ENCODE assay signal across 7 cellular contexts in genomic region chr22:27885977-27886842, GRCh38. TPM values are rescaled to one million over a fixed set of nuclear protein-coding genes. Genes with fewer than 3 reads are reported as not detected.
DNase-seq lines count a peak whose midpoint lies in the region; ATAC-seq and TF ChIP-seq lines count a peak whose summit lies in the region.

No MANE protein-coding gene starts in this region.

- DNase-seq in G401 (ENCODE audit: low spot score) (peak; percentile 52), WTC11 (ENCODE audit: low spot score) (peak; percentile 46), nephron progenitor cell (peak; percentile 55), uterus (peak in 1 of 2 donors; percentile 57)
- peak; percentile 35 for DNase-seq in Jurkat, Clone E6-1 (ENCODE audit: low read depth, low spot score)

- H3K4me1 Mint-ChIP-seq in WTC11 = peaks cover 55% of the 10 kb centered on the region
- peaks cover 21% of the 10 kb centered on the region for H3K4me1 Mint-ChIP-seq in nephron progenitor cell

- no peaks in the 10 kb centered on the region for H3K36me3 ChIP-seq in uterus

- peaks cover 0 to 5% of the 10 kb centered on the region in 2 donors for H3K4me1 ChIP-seq in uterus

- ATAC-seq in WTC11 (no peak), esophagus mucosa (peak; percentile 36), GM18511 (IDR thresholded peaks at IDR 0.05; ENCODE audit: unreplicated experiment) (no peak)

- H3K27ac ChIP-seq in uterus = peak overlapping the region; percentile 36 to 71

- no peaks in the 10 kb centered on the region for H3K27me3 ChIP-seq in uterus

- in situ Hi-C loops in G401 (cut with HindIII; ENCODE audit: low sequenced_read_pairs) = no loop called here

- POLR2A ChIA-PET in WTC11 (lab: Charles Lee) = no interaction called here

- no peaks in the 10 kb centered on the region for H3K27me3 Mint-ChIP-seq in WTC11 (ENCODE audit: low read depth)
- peaks cover 2% of the 10 kb centered on the region for H3K27me3 Mint-ChIP-seq in nephron progenitor cell (ENCODE audit: low read depth, poor library complexity)

- peak; percentile 82 for TF ChIP-seq CTCF in WTC11 (IDR thresholded peaks at IDR 0.05)
- peak; percentile 80 for TF ChIP-seq CTCF in nephron progenitor cell (IDR thresholded peaks at IDR 0.05)
- peak; percentile 72 to 86 (median 82) for TF ChIP-seq CTCF in uterus (IDR thresholded peaks at IDR 0.05)

- H3K36me3 Mint-ChIP-seq in WTC11 (peaks cover 33% of the 10 kb centered on the region), nephron progenitor cell (ENCODE audit: low read depth) (peaks cover 33% of the 10 kb centered on the region)

- CTCF ChIA-PET in WTC11 (lab: Charles Lee) = interaction anchor here (0.6 to 3.2 kb wide), 24 partner anchors 8 to 1111 kb away, joined by 3 to 13 read pairs (median 4); partner anchors contain the start of gene PITPNB

- TF ChIP-seq POLR2A in uterus (IDR thresholded peaks at IDR 0.05) = no peak

- intact Hi-C loops in uterus (cut with DNase I; ENCODE audit: low total_unique reads) = loop anchor here (5.0 kb wide), 1 partner anchor 121 kb away; no protein-coding TSS in a partner anchor

- H3K27ac Mint-ChIP-seq in WTC11 (peak overlapping the region; percentile 54), nephron progenitor cell (peak overlapping the region; percentile 49)

- no peak overlapping the region for H3K4me3 Mint-ChIP-seq in WTC11
- no peak overlapping the region for H3K4me3 Mint-ChIP-seq in nephron progenitor cell

- H3K9me3 Mint-ChIP-seq in WTC11 = no peaks in the 10 kb centered on the region
- no peaks in the 10 kb centered on the region for H3K9me3 Mint-ChIP-seq in nephron progenitor cell

- no peak overlapping the region for H3K4me3 ChIP-seq in Jurkat, Clone E6-1 (ENCODE audit: low read length)
- no peak overlapping the region for H3K4me3 ChIP-seq in uterus

- no peaks in the 10 kb centered on the region for H3K9me3 ChIP-seq in uterus

TF ChIP-seq in WTC11, 78 proteins besides CTCF, POLR2A, EP300 and RAD21:
- TF ChIP-seq TCF7 (CRISPR knock-in tag; IDR thresholded peaks at IDR 0.05; ENCODE audit: low read depth) (no peak), ZBTB21 (CRISPR knock-in tag; IDR thresholded peaks at IDR 0.05; ENCODE audit: borderline replicate concordance) (no peak), OVOL2 (CRISPR knock-in tag; IDR thresholded peaks at IDR 0.05; ENCODE audit: borderline replicate concordance) (no peak), ERG (CRISPR knock-in tag; IDR thresholded peaks at IDR 0.05) (no peak), ZNF396 (CRISPR knock-in tag; IDR thresholded peaks at IDR 0.05; ENCODE audit: borderline replicate concordance) (no peak), FOXK1 (CRISPR knock-in tag; IDR thresholded peaks at IDR 0.05) (no peak)
- TF ChIP-seq, protein P1, sequence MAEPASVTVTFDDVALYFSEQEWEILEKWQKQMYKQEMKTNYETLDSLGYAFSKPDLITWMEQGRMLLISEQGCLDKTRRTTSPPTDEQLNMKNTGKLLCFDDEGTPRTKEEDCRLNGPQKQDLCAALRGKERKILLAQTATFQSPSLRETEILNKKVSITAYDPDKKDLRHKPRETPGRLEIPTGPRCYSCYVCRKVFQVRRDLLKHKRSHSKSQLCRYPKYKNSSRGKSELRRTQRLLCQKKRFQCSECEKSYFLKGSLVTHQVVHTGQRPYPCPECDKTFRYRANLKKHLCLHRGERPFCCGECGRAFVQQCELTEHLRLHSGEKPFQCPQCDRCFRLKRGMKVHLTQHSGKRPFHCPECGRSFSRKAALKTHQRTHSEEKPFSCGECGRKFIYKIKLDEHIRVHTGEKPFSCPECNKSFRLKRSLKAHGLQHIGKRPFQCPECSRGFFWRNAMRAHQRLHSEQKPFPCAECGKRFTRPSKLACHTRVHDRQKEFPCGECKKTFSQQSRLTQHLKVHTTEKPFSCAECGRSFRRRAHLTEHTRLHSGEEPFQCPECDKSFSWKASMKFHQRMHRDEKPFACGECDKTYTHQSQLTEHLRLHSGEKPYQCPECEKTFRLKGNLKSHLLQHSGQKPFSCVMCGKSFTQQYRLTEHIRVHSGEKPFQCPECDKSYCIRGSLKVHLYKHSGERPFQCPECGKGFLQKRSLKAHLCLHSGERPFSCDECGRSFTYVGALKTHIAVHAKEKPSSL (CRISPR knock-in tag; conservative IDR thresholded peaks at IDR 0.05) = no peak
- TF ChIP-seq, protein P2, sequence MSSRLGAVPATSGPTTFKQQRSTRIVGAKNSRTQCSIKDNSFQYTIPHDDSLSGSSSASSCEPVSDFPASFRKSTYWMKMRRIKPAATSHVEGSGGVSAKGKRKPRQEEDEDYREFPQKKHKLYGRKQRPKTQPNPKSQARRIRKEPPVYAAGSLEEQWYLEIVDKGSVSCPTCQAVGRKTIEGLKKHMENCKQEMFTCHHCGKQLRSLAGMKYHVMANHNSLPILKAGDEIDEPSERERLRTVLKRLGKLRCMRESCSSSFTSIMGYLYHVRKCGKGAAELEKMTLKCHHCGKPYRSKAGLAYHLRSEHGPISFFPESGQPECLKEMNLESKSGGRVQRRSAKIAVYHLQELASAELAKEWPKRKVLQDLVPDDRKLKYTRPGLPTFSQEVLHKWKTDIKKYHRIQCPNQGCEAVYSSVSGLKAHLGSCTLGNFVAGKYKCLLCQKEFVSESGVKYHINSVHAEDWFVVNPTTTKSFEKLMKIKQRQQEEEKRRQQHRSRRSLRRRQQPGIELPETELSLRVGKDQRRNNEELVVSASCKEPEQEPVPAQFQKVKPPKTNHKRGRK (CRISPR knock-in tag; IDR thresholded peaks at IDR 0.05; ENCODE audit: borderline replicate concordance) = no peak

RNA-seq across cellular contexts. Expression of gene PITPNB, which starts 32.8 kb away (rescaled TPM):
- 10.0 and 29.5 TPM in 2 replicates for total RNA-seq in G401 (2014; rRNA removed; shearing (Covaris generic))
- 64.7 TPM for polyA plus RNA-seq in Jurkat, Clone E6-1 (2012; ENCODE audit: insufficient read depth, insufficient read length)
- 70.7 to 76.2 TPM (median 71.7 TPM) in 3 replicates for total RNA-seq in WTC11 (2021)
- total RNA-seq in esophagus mucosa = 61.9 TPM
- 10 to 100 TPM; 47.9 to 99.2 (median 62.5) TPM for total RNA-seq in uterus
